Comparison of ENCODE assay signal across 1 cellular context in the genomic region with DNA sequence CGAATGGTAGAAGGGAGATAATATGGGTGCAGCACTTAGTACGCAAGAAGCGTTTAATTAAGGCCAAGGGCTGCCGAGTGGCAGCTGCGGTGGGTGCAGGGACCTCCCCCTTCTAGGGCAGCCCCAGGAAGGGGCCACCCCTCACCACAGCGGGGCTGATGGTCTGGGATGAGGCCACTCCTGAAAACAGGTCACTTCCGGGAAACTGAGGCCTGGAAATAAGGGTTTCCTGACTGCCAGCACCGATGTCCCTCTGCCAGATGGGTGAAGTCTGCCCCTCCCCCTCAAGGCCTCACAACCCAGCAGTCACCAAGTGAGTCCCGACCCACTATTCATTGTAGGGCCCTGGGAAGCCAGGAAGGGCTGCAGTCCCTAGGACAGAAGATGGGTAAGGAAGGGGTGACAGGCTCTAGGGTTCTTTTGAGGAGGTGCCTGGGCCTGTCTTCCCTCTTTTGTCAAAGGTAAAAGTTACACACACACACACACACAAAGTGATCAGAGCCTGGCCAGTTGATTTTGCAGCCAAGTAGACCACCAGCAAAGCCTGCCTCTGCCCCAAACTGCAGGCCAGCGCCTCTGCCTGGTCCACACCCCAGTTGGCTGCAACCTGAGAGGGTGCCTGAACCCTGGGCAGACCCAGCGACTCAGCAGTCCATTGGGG.
A peak's percentile ranks its signal among the peaks of the same experiment; 100 is the strongest.
TF ChIP-seq lines count a peak whose summit lies in the region.

No MANE protein-coding gene starts in this region.

TF ChIP-seq in HepG2, 621 proteins besides CTCF, POLR2A, EP300 and RAD21 (continued from another document and continues in another):
- TF ChIP-seq, protein P1, sequence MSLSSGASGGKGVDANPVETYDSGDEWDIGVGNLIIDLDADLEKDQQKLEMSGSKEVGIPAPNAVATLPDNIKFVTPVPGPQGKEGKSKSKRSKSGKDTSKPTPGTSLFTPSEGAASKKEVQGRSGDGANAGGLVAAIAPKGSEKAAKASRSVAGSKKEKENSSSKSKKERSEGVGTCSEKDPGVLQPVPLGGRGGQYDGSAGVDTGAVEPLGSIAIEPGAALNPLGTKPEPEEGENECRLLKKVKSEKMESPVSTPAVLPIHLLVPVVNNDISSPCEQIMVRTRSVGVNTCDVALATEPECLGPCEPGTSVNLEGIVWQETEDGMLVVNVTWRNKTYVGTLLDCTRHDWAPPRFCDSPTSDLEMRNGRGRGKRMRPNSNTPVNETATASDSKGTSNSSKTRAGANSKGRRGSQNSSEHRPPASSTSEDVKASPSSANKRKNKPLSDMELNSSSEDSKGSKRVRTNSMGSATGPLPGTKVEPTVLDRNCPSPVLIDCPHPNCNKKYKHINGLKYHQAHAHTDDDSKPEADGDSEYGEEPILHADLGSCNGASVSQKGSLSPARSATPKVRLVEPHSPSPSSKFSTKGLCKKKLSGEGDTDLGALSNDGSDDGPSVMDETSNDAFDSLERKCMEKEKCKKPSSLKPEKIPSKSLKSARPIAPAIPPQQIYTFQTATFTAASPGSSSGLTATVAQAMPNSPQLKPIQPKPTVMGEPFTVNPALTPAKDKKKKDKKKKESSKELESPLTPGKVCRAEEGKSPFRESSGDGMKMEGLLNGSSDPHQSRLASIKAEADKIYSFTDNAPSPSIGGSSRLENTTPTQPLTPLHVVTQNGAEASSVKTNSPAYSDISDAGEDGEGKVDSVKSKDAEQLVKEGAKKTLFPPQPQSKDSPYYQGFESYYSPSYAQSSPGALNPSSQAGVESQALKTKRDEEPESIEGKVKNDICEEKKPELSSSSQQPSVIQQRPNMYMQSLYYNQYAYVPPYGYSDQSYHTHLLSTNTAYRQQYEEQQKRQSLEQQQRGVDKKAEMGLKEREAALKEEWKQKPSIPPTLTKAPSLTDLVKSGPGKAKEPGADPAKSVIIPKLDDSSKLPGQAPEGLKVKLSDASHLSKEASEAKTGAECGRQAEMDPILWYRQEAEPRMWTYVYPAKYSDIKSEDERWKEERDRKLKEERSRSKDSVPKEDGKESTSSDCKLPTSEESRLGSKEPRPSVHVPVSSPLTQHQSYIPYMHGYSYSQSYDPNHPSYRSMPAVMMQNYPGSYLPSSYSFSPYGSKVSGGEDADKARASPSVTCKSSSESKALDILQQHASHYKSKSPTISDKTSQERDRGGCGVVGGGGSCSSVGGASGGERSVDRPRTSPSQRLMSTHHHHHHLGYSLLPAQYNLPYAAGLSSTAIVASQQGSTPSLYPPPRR (CRISPR knock-in tag; IDR thresholded peaks at IDR 0.05; ENCODE audit: borderline replicate concordance) = 0 out of 2 replicates have a peak, but pooled peaks have one; percentile 7
- TF ChIP-seq ZNF460 (CRISPR knock-in tag; IDR thresholded peaks at IDR 0.05; ENCODE audit: borderline replicate concordance) (0 out of 2 replicates have a peak, but pooled peaks have one; percentile 14), FOSL1 (CRISPR knock-in tag; IDR thresholded peaks at IDR 0.05; ENCODE audit: borderline replicate concordance) (no peak), NFE2L1 (CRISPR knock-in tag; IDR thresholded peaks at IDR 0.05; ENCODE audit: borderline replicate concordance) (no peak), CEBPG (CRISPR knock-in tag; IDR thresholded peaks at IDR 0.05) (no peak), ZSCAN20 (CRISPR knock-in tag; IDR thresholded peaks at IDR 0.05; ENCODE audit: borderline replicate concordance) (no peak), SALL1 (CRISPR knock-in tag; IDR thresholded peaks at IDR 0.05) (no peak), ZNF274 (CRISPR knock-in tag; IDR thresholded peaks at IDR 0.05) (no peak), PTBP1 (IDR thresholded peaks at IDR 0.05; ENCODE audit: low read depth, low read length, poor library complexity, severe bottlenecking) (no peak), ZNF549 (CRISPR knock-in tag; IDR thresholded peaks at IDR 0.05) (no peak), RCOR2 (CRISPR knock-in tag; IDR thresholded peaks at IDR 0.05) (no peak), ZNF232 (CRISPR knock-in tag; IDR thresholded peaks at IDR 0.05; ENCODE audit: borderline replicate concordance) (no peak), ZNF292 (CRISPR knock-in tag; IDR thresholded peaks at IDR 0.05; ENCODE audit: borderline replicate concordance, low read depth) (0 out of 2 replicates have a peak, but pooled peaks have one; percentile 6), KDM3A (CRISPR knock-in tag; IDR thresholded peaks at IDR 0.05; ENCODE audit: low read depth) (no peak), CHD2 (IDR thresholded peaks at IDR 0.05; ENCODE audit: low read depth, low read length) (no peak), DNMT1 (CRISPR knock-in tag; IDR thresholded peaks at IDR 0.05) (no peak), MIER2 (CRISPR knock-in tag; IDR thresholded peaks at IDR 0.05) (no peak), KAT7 (CRISPR knock-in tag; IDR thresholded peaks at IDR 0.05; ENCODE audit: borderline replicate concordance) (no peak), HNRNPH1 (optimal IDR thresholded peaks at IDR 0.05; ENCODE audit: low read depth, low read length) (no peak), SPEN (CRISPR knock-in tag; IDR thresholded peaks at IDR 0.05; ENCODE audit: low read depth) (no peak), SP1 (IDR thresholded peaks at IDR 0.05) (no peak), SP1 (CRISPR knock-in tag; IDR thresholded peaks at IDR 0.05) (no peak), ZNF670 (CRISPR knock-in tag; IDR thresholded peaks at IDR 0.05; ENCODE audit: borderline replicate concordance) (peak; percentile 55; the same call in 1 of the 2 replicates), ZNF484 (CRISPR knock-in tag; IDR thresholded peaks at IDR 0.05; ENCODE audit: borderline replicate concordance, low read depth) (no peak), MYNN (CRISPR knock-in tag; IDR thresholded peaks at IDR 0.05; ENCODE audit: low read depth) (no peak), RXRB (CRISPR knock-in tag; IDR thresholded peaks at IDR 0.05; ENCODE audit: borderline replicate concordance) (no peak), ZNF431 (CRISPR knock-in tag; IDR thresholded peaks at IDR 0.05; ENCODE audit: borderline replicate concordance, low read depth) (no peak), ZNF709 (CRISPR knock-in tag; IDR thresholded peaks at IDR 0.05) (no peak), ZMYM4 (CRISPR knock-in tag; IDR thresholded peaks at IDR 0.05) (peak; percentile 37; the same call in 1 of the 2 replicates), PHF8 (CRISPR knock-in tag; IDR thresholded peaks at IDR 0.05) (peak; percentile 10; the same call in 1 of the 2 replicates), TBX2 (CRISPR knock-in tag; IDR thresholded peaks at IDR 0.05; ENCODE audit: borderline replicate concordance) (no peak), PPARG (CRISPR knock-in tag; conservative IDR thresholded peaks at IDR 0.05) (no peak), SYNCRIP (IDR thresholded peaks at IDR 0.05; ENCODE audit: insufficient read depth, low read depth, low read length) (no peak), ZFP36 (IDR thresholded peaks at IDR 0.05; ENCODE audit: borderline replicate concordance, low read depth, low read length, partially characterized antibody) (no peak)
- TF ChIP-seq, protein P2, sequence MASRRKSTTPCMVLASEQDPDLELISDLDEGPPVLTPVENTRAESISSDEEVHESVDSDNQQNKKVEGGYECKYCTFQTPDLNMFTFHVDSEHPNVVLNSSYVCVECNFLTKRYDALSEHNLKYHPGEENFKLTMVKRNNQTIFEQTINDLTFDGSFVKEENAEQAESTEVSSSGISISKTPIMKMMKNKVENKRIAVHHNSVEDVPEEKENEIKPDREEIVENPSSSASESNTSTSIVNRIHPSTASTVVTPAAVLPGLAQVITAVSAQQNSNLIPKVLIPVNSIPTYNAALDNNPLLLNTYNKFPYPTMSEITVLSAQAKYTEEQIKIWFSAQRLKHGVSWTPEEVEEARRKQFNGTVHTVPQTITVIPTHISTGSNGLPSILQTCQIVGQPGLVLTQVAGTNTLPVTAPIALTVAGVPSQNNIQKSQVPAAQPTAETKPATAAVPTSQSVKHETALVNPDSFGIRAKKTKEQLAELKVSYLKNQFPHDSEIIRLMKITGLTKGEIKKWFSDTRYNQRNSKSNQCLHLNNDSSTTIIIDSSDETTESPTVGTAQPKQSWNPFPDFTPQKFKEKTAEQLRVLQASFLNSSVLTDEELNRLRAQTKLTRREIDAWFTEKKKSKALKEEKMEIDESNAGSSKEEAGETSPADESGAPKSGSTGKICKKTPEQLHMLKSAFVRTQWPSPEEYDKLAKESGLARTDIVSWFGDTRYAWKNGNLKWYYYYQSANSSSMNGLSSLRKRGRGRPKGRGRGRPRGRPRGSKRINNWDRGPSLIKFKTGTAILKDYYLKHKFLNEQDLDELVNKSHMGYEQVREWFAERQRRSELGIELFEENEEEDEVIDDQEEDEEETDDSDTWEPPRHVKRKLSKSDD (CRISPR knock-in tag; IDR thresholded peaks at IDR 0.05; ENCODE audit: low read depth) = no peak
- TF ChIP-seq, protein P3, sequence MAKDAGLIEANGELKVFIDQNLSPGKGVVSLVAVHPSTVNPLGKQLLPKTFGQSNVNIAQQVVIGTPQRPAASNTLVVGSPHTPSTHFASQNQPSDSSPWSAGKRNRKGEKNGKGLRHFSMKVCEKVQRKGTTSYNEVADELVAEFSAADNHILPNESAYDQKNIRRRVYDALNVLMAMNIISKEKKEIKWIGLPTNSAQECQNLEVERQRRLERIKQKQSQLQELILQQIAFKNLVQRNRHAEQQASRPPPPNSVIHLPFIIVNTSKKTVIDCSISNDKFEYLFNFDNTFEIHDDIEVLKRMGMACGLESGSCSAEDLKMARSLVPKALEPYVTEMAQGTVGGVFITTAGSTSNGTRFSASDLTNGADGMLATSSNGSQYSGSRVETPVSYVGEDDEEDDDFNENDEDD (CRISPR knock-in tag; IDR thresholded peaks at IDR 0.05; ENCODE audit: borderline replicate concordance) = no peak
- TF ChIP-seq, protein P4, sequence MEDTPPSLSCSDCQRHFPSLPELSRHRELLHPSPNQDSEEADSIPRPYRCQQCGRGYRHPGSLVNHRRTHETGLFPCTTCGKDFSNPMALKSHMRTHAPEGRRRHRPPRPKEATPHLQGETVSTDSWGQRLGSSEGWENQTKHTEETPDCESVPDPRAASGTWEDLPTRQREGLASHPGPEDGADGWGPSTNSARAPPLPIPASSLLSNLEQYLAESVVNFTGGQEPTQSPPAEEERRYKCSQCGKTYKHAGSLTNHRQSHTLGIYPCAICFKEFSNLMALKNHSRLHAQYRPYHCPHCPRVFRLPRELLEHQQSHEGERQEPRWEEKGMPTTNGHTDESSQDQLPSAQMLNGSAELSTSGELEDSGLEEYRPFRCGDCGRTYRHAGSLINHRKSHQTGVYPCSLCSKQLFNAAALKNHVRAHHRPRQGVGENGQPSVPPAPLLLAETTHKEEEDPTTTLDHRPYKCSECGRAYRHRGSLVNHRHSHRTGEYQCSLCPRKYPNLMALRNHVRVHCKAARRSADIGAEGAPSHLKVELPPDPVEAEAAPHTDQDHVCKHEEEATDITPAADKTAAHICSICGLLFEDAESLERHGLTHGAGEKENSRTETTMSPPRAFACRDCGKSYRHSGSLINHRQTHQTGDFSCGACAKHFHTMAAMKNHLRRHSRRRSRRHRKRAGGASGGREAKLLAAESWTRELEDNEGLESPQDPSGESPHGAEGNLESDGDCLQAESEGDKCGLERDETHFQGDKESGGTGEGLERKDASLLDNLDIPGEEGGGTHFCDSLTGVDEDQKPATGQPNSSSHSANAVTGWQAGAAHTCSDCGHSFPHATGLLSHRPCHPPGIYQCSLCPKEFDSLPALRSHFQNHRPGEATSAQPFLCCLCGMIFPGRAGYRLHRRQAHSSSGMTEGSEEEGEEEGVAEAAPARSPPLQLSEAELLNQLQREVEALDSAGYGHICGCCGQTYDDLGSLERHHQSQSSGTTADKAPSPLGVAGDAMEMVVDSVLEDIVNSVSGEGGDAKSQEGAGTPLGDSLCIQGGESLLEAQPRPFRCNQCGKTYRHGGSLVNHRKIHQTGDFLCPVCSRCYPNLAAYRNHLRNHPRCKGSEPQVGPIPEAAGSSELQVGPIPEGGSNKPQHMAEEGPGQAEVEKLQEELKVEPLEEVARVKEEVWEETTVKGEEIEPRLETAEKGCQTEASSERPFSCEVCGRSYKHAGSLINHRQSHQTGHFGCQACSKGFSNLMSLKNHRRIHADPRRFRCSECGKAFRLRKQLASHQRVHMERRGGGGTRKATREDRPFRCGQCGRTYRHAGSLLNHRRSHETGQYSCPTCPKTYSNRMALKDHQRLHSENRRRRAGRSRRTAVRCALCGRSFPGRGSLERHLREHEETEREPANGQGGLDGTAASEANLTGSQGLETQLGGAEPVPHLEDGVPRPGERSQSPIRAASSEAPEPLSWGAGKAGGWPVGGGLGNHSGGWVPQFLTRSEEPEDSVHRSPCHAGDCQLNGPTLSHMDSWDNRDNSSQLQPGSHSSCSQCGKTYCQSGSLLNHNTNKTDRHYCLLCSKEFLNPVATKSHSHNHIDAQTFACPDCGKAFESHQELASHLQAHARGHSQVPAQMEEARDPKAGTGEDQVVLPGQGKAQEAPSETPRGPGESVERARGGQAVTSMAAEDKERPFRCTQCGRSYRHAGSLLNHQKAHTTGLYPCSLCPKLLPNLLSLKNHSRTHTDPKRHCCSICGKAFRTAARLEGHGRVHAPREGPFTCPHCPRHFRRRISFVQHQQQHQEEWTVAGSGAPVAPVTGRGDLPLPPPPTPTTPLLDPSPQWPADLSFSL (CRISPR knock-in tag; IDR thresholded peaks at IDR 0.05) = no peak
- TF ChIP-seq, protein P5, sequence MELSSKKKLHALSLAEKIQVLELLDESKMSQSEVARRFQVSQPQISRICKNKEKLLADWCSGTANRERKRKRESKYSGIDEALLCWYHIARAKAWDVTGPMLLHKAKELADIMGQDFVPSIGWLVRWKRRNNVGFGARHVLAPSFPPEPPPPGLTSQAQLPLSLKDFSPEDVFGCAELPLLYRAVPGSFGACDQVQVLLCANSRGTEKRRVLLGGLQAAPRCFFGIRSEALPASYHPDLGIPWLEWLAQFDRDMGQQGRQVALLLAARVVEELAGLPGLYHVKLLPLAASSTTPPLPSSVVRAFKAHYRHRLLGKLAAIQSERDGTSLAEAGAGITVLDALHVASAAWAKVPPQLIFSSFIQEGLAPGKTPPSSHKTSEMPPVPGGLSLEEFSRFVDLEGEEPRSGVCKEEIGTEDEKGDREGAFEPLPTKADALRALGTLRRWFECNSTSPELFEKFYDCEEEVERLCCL (CRISPR knock-in tag; IDR thresholded peaks at IDR 0.05; ENCODE audit: borderline replicate concordance) = no peak
- TF ChIP-seq, protein P6, sequence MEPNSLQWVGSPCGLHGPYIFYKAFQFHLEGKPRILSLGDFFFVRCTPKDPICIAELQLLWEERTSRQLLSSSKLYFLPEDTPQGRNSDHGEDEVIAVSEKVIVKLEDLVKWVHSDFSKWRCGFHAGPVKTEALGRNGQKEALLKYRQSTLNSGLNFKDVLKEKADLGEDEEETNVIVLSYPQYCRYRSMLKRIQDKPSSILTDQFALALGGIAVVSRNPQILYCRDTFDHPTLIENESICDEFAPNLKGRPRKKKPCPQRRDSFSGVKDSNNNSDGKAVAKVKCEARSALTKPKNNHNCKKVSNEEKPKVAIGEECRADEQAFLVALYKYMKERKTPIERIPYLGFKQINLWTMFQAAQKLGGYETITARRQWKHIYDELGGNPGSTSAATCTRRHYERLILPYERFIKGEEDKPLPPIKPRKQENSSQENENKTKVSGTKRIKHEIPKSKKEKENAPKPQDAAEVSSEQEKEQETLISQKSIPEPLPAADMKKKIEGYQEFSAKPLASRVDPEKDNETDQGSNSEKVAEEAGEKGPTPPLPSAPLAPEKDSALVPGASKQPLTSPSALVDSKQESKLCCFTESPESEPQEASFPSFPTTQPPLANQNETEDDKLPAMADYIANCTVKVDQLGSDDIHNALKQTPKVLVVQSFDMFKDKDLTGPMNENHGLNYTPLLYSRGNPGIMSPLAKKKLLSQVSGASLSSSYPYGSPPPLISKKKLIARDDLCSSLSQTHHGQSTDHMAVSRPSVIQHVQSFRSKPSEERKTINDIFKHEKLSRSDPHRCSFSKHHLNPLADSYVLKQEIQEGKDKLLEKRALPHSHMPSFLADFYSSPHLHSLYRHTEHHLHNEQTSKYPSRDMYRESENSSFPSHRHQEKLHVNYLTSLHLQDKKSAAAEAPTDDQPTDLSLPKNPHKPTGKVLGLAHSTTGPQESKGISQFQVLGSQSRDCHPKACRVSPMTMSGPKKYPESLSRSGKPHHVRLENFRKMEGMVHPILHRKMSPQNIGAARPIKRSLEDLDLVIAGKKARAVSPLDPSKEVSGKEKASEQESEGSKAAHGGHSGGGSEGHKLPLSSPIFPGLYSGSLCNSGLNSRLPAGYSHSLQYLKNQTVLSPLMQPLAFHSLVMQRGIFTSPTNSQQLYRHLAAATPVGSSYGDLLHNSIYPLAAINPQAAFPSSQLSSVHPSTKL (CRISPR knock-in tag; IDR thresholded peaks at IDR 0.05) = no peak
